In genomic region chr12:8914033-8914715, GRCh38 we compare ENCODE assay signal across 8 cellular contexts. TPM values are rescaled to one million over a fixed set of nuclear protein-coding genes. Genes with fewer than 3 reads are reported as not detected.
DNase-seq lines count a peak whose midpoint lies in the region; ATAC-seq and TF ChIP-seq lines count a peak whose summit lies in the region.
"Not testable (repeated sequence)": the region's sequence is repeated elsewhere in the genome, so short reads cannot be mapped to it uniquely, and the experiment has no call there.

Gene PHC1, plus strand, starts transcription at chr12:8914509. Its CDS starts 3,169 bp downstream, at chr12:8917678.

- not testable (repeated sequence) for H3K9me3 ChIP-seq in DND-41 (ENCODE audit: insufficient read depth, low read length, severe bottlenecking); H9 (ENCODE audit: control insufficient read depth, low read depth, low read length); SK-N-MC (ENCODE audit: low read depth, low read length)

- not testable (repeated sequence) for H3K9me3 Mint-ChIP-seq in H9; natural killer cell treated with Interleukin-12 subunit alpha and Interleukin-12 subunit beta and Interleukin-15 and Interleukin-18, amount 100 ng/mL, for 72 hours; stimulated activated effector memory CD8-positive, alpha-beta T cell treated with anti-CD3 and anti-CD28 coated beads, Interleukin-12 subunit alpha, Interleukin-12 subunit beta, amount 100 ng/mL, for 72 hours

- not testable (repeated sequence) for H2BK120ac ChIP-seq in H9 (ENCODE audit: low read depth, low read length, poor library complexity, severe bottlenecking)

- peak within 1 kb of the TSS; percentile 95 for H3K18ac ChIP-seq in H9 (ENCODE audit: insufficient read length, low read depth, low read length)

- H3K9ac ChIP-seq in DND-41 (ENCODE audit: low read depth, low read length): peak within 1 kb of the TSS; percentile 56
- H3K9ac ChIP-seq in H9 (ENCODE audit: extremely low read depth, insufficient read length, low read length): peak within 1 kb of the TSS; percentile 96
- peak within 1 kb of the TSS; percentile 60 for H3K9ac ChIP-seq in SK-N-MC (ENCODE audit: insufficient read length)

- ATAC-seq in DND-41 (ENCODE audit: insufficient read depth, low read depth): peak; percentile 71
- ATAC-seq in natural killer cell treated with Interleukin-12 subunit alpha and Interleukin-12 subunit beta and Interleukin-15 and Interleukin-18, amount 100 ng/mL, for 72 hours: peak; percentile 88 to 90
- ATAC-seq in stimulated activated effector memory CD8-positive, alpha-beta T cell treated with anti-CD3 and anti-CD28 coated beads, Interleukin-12 subunit alpha, Interleukin-12 subunit beta, amount 100 ng/mL, for 72 hours: peak; percentile 82

- peak within 1 kb of the TSS; percentile 26 for H3T11ph ChIP-seq in H9 (ENCODE audit: low read length)

- peak within 1 kb of the TSS; percentile 93 for H3K56ac ChIP-seq in H9 (ENCODE audit: insufficient read length, low read depth, low read length)

- H2BK15ac ChIP-seq in H9 (ENCODE audit: low read depth, low read length): not testable (repeated sequence)

- H2AFZ ChIP-seq in DND-41 (ENCODE audit: low read depth, low read length): peak within 1 kb of the TSS; percentile 85
- not testable (repeated sequence) for H2AFZ ChIP-seq in H9 (ENCODE audit: low read length)

- H3K27ac ChIP-seq in DND-41 (ENCODE audit: low read length) (peak within 1 kb of the TSS; percentile 72), H9 (ENCODE audit: insufficient read length, low read depth, low read length) (peak within 1 kb of the TSS; percentile 98), SK-N-MC (peak within 1 kb of the TSS; percentile 74)

- H4K5ac ChIP-seq in H9 (ENCODE audit: insufficient read length, low read depth, low read length): not testable (repeated sequence)

- H3K27me3 Mint-ChIP-seq in H9 (ENCODE audit: low read depth); natural killer cell treated with Interleukin-12 subunit alpha and Interleukin-12 subunit beta and Interleukin-15 and Interleukin-18, amount 100 ng/mL, for 72 hours: not testable (repeated sequence)

- not testable (repeated sequence) for H4K8ac ChIP-seq in H9 (replicated peaks; ENCODE audit: insufficient read length, low read depth, low read length)

- H3K79me2 ChIP-seq in DND-41 (ENCODE audit: insufficient read depth, low read length) (peaks cover 21% of the 10 kb centered on the region), H9 (ENCODE audit: insufficient read depth, low read length) (peaks cover 39% of the 10 kb centered on the region)

- H3K27ac Mint-ChIP-seq in H9: peak within 1 kb of the TSS; percentile 99 to 100 (median 100)
- H3K27ac Mint-ChIP-seq in natural killer cell treated with Interleukin-12 subunit alpha and Interleukin-12 subunit beta and Interleukin-15 and Interleukin-18, amount 100 ng/mL, for 72 hours: peak within 1 kb of the TSS in 1 of 2 donors; percentile 83
- H3K27ac Mint-ChIP-seq in stimulated activated effector memory CD8-positive, alpha-beta T cell treated with anti-CD3 and anti-CD28 coated beads, Interleukin-12 subunit alpha, Interleukin-12 subunit beta, amount 100 ng/mL, for 72 hours: not testable (repeated sequence)

- WGBS in H9 (ENCODE audit: extremely low coverage, insufficient read length, low lambda C conversion rate): no CpG with 5 or more reads among the region's 57 CpGs

- TF ChIP-seq CTCF in DND-41 (IDR thresholded peaks at IDR 0.05; ENCODE audit: borderline replicate concordance, extremely low read depth, low read length, poor library complexity, severe bottlenecking) (peak; percentile 63), H9 (conservative IDR thresholded peaks at IDR 0.05) (peak; percentile 48; the same call in 2 of the 3 replicates)

- not testable (repeated sequence) for H2AK5ac ChIP-seq in H9 (ENCODE audit: insufficient read length, low read length)

- DNase-seq in DND-41 (peak; percentile 87), H9 (peak; percentile 95), M059J (ENCODE audit: low read depth) (peak; percentile 79), SK-N-MC (ENCODE audit: low read depth, low spot score) (peak; percentile 28), fibroblast of the conjunctiva (ENCODE audit: low read depth) (peak; percentile 49)
- peak in 3 of 4 experiments; percentile 44 to 72 (median 55) for DNase-seq in activated naive CD4-positive, alpha-beta T cell (lab: John Stamatoyannopoulos, UW)
- DNase-seq in natural killer cell treated with Interleukin-12 subunit alpha and Interleukin-12 subunit beta and Interleukin-15 and Interleukin-18, amount 100 ng/mL, for 72 hours (ENCODE audit: low spot score): peak; percentile 81
- DNase-seq in stimulated activated effector memory CD8-positive, alpha-beta T cell treated with anti-CD3 and anti-CD28 coated beads, Interleukin-12 subunit alpha, Interleukin-12 subunit beta, amount 100 ng/mL, for 72 hours (ENCODE audit: low spot score in 2 of 2): peak; percentile 46 to 79

- H3K36me3 Mint-ChIP-seq in H9 (ENCODE audit: insufficient read depth in 1 of 3, low read depth in 3 of 3); natural killer cell treated with Interleukin-12 subunit alpha and Interleukin-12 subunit beta and Interleukin-15 and Interleukin-18, amount 100 ng/mL, for 72 hours; stimulated activated effector memory CD8-positive, alpha-beta T cell treated with anti-CD3 and anti-CD28 coated beads, Interleukin-12 subunit alpha, Interleukin-12 subunit beta, amount 100 ng/mL, for 72 hours: not testable (repeated sequence)

- not testable (repeated sequence) for H3K36me3 ChIP-seq in DND-41 (ENCODE audit: insufficient read depth, low read length); SK-N-MC (ENCODE audit: insufficient read depth, low read length)

- not testable (repeated sequence) for H3K27me3 ChIP-seq in DND-41 (ENCODE audit: insufficient read depth, low read length, poor library complexity); H9 (ENCODE audit: insufficient read depth, low read length)

- H3K4me1 ChIP-seq in DND-41 (ENCODE audit: insufficient read depth, low read length): peaks cover 34% of the 10 kb centered on the region
- not testable (repeated sequence) for H3K4me1 ChIP-seq in H9 (ENCODE audit: insufficient read depth, low read length)

- peak within 1 kb of the TSS; percentile 81 to 94 for H3K4me3 Mint-ChIP-seq in H9
- H3K4me3 Mint-ChIP-seq in natural killer cell treated with Interleukin-12 subunit alpha and Interleukin-12 subunit beta and Interleukin-15 and Interleukin-18, amount 100 ng/mL, for 72 hours: peak within 1 kb of the TSS; percentile 82
- not testable (repeated sequence) for H3K4me3 Mint-ChIP-seq in stimulated activated effector memory CD8-positive, alpha-beta T cell treated with anti-CD3 and anti-CD28 coated beads, Interleukin-12 subunit alpha, Interleukin-12 subunit beta, amount 100 ng/mL, for 72 hours

- not testable (repeated sequence) for H3K79me1 ChIP-seq in H9 (ENCODE audit: insufficient read depth, low read depth, low read length, poor library complexity, severe bottlenecking)

- not testable (repeated sequence) for H3K23ac ChIP-seq in H9 (ENCODE audit: insufficient read length, low read depth, low read length)

- H3K23me2 ChIP-seq in H9 (ENCODE audit: insufficient read length, low read depth, low read length, poor library complexity, severe bottlenecking): not testable (repeated sequence)

- H3K4ac ChIP-seq in H9 (ENCODE audit: low read depth, low read length): not testable (repeated sequence)

- not testable (repeated sequence) for H2BK12ac ChIP-seq in H9 (ENCODE audit: insufficient read length, low read depth, low read length)

- H3K4me1 Mint-ChIP-seq in H9: peaks cover 49% of the 10 kb centered on the region in 2 experiments
- not testable (repeated sequence) for H3K4me1 Mint-ChIP-seq in natural killer cell treated with Interleukin-12 subunit alpha and Interleukin-12 subunit beta and Interleukin-15 and Interleukin-18, amount 100 ng/mL, for 72 hours (ENCODE audit: low read depth in 2 of 2); stimulated activated effector memory CD8-positive, alpha-beta T cell treated with anti-CD3 and anti-CD28 coated beads, Interleukin-12 subunit alpha, Interleukin-12 subunit beta, amount 100 ng/mL, for 72 hours

- H2BK5ac ChIP-seq in H9 (ENCODE audit: insufficient read length, low read length): peak within 1 kb of the TSS; percentile 21

- H3K14ac ChIP-seq in H9 (ENCODE audit: insufficient read depth, low read length): peak within 1 kb of the TSS; percentile 86

- H2BK20ac ChIP-seq in H9 (ENCODE audit: low read depth, low read length, poor library complexity, severe bottlenecking): not testable (repeated sequence)

- not testable (repeated sequence) for H4K91ac ChIP-seq in H9 (ENCODE audit: insufficient read length, low read depth, low read length)

- peak within 1 kb of the TSS; percentile 48 to 82; a peak in 3 of 4 replicates for H3K4me3 ChIP-seq in DND-41 (ENCODE audit: low read depth in 1 of 2, low read length in 2 of 2)
- H3K4me3 ChIP-seq in SK-N-MC: peak within 1 kb of the TSS; percentile 95

- not testable (repeated sequence) for H4K20me1 ChIP-seq in DND-41 (ENCODE audit: insufficient read depth, low read length); H9 (ENCODE audit: control insufficient read depth, insufficient read depth, insufficient read length)

- H3K4me2 ChIP-seq in DND-41 (ENCODE audit: insufficient read depth, low read length): peak within 1 kb of the TSS; percentile 81
- peak within 1 kb of the TSS; percentile 91 for H3K4me2 ChIP-seq in H9 (ENCODE audit: insufficient read depth, insufficient read length, low read length)

RNA-seq across cellular contexts. Expression of gene PHC1, which starts in this region (rescaled TPM):
- 558 and 568 TPM in 2 replicates for total RNA-seq in H9 (2021)
- total RNA-seq in M059J (2014; rRNA removed; shearing (Covaris generic)): 9.8 and 16.0 TPM in 2 replicates
- total RNA-seq in natural killer cell treated with Interleukin-12 subunit alpha and Interleukin-12 subunit beta and Interleukin-15 and Interleukin-18, amount 100 ng/mL, for 72 hours: 10 to 100 TPM in 1 of 2 donors, 1 to 10 TPM in 1; 8.4 to 15.9 TPM

Comparison
In these comparisons a context has a peak if more than half of its experiments do, and no peak if none do; other contexts are left out.
1. Peak in every context shown above with its lines: DNase-seq, ATAC-seq, H3K4me3 ChIP-seq and H3K27ac ChIP-seq.
2. RNA of gene PHC1 (total RNA-seq): 558 to 568 TPM in H9; 8.4 to 15.9 TPM in natural killer cell treated with Interleukin-12 subunit alpha and Interleukin-12 subunit beta and Interleukin-15 and Interleukin-18, amount 100 ng/mL, for 72 hours and 9.8 to 16.0 TPM in M059J; every median in the first group is over 10 times any median in the second.
3. DNase-seq: peak in every context shown above with its lines; median percentile 95 in H9; 87 in DND-41; 81 in natural killer cell treated with Interleukin-12 subunit alpha and Interleukin-12 subunit beta and Interleukin-15 and Interleukin-18, amount 100 ng/mL, for 72 hours; 79 in M059J; 62 in stimulated activated effector memory CD8-positive, alpha-beta T cell treated with anti-CD3 and anti-CD28 coated beads, Interleukin-12 subunit alpha, Interleukin-12 subunit beta, amount 100 ng/mL, for 72 hours; 55 in activated naive CD4-positive, alpha-beta T cell; 49 in fibroblast of the conjunctiva; 28 in SK-N-MC.